In the genomic region with DNA sequence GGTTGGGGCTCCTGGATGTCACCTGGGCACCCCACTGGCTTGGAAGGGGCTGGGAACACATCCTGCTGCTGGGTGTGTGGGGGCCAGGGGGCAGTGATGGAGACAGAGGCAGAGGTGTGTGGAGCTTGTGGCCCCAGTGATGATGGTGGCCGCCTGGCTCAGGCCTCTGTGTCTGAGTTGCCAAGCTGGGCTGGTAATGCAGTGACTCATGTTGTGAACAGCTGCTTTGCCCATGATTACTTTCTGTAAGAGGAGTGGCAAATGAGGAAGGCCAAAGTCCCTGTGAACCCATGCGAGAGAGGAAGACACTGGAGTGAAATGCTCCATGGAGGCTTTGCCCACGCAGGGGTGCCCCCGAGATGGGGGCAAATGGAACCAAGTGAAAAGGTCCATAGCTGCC, we compare ENCODE assay signal across 13 cellular contexts.
A peak's percentile ranks its signal among the peaks of the same experiment; 100 is the strongest.
DNase-seq lines count a peak whose midpoint lies in the region; ATAC-seq, FAIRE-seq and TF ChIP-seq lines count a peak whose summit lies in the region.
"Had no signal": no experiment of that assay in that cellular context is flagged by ENCODE, and none has a peak within 500 bp of the region (broad histone marks: within the 10 kb centered on the region; RNA-seq: fewer than 3 reads in every experiment).

No MANE protein-coding gene starts in this region.

- ATAC-seq in T-cell (replicated peaks in 1 of 4): no peak
- ATAC-seq in GM23338: no peak

- H3K4me1 Mint-ChIP-seq in T-cell (no peaks in the 10 kb centered on the region), GM23338 (peaks cover 26% of the 10 kb centered on the region)

- peaks cover 9 to 23% of the 10 kb centered on the region in 2 donors for H3K27me3 Mint-ChIP-seq in T-cell
- peaks cover 1% of the 10 kb centered on the region for H3K27me3 Mint-ChIP-seq in GM23338 (ENCODE audit: insufficient read depth, low read depth, poor library complexity)

- H3K9me2 ChIP-seq in GM23338 (ENCODE audit: insufficient read depth): 0 out of 2 replicates have a peak, but pooled peaks cover 6% of the 10 kb centered on the region

- TF ChIP-seq CTCF in fibroblast of villous mesenchyme (IDR thresholded peaks at IDR 0.05; ENCODE audit: insufficient read depth, low read depth, low read length) (no peak), transverse colon (IDR thresholded peaks at IDR 0.05) (no peak), GM23338 (conservative IDR thresholded peaks at IDR 0.05; ENCODE audit: low read depth in 2 of 2) (no peak)

- 31 to 55% methylated on average over 2 to 4 of the region's 4 CpGs for WGBS in transverse colon (ENCODE audit: low coverage in 1 of 2), 2 donors

- H3K36me3 ChIP-seq in transverse colon (no peaks in the 10 kb centered on the region), GM23338 (ENCODE audit: insufficient read depth) (no peaks in the 10 kb centered on the region)
- H3K36me3 ChIP-seq: cardiac muscle cell, thoracic aorta had no signal

- no peak for FAIRE-seq in frontal cortex (lab: Jason Lieb, UNC)

- H3K27ac ChIP-seq in transverse colon: peak overlapping the region; percentile 34 to 59 (median 46)
- no peak overlapping the region for H3K27ac ChIP-seq in GM23338 (ENCODE audit: low read depth)
- H3K27ac ChIP-seq: cardiac muscle cell, thoracic aorta had no signal

- no peak overlapping the region for H3K4me3 Mint-ChIP-seq in T-cell
- no peak overlapping the region for H3K4me3 Mint-ChIP-seq in GM23338

- no peaks in the 10 kb centered on the region for H3K79me2 ChIP-seq in GM23338 (replicated peaks; ENCODE audit: insufficient read depth)

- peak; percentile 24 for DNase-seq in NCI-H2107 treated with DMSO at 0.1 percent for 48 hours (lab: John Stamatoyannopoulos, UW; ENCODE audit: unreplicated experiment)
- no peak for DNase-seq in NCI-H2107 (lab: John Stamatoyannopoulos, UW)
- peak; percentile 15 for DNase-seq in RKO (ENCODE audit: low spot score)
- DNase-seq in fibroblast of villous mesenchyme (ENCODE audit: low read depth): peak; percentile 26
- DNase-seq in transverse colon: peak; percentile 76
- no peak for DNase-seq in T-cell
- DNase-seq in frontal cortex (ENCODE audit: low spot score in 2 of 2): no peak
- DNase-seq in GM23338 (ENCODE audit: low spot score): no peak
- DNase-seq: 8988T, islet precursor cell had no signal

- no peaks in the 10 kb centered on the region for H3F3A ChIP-seq in GM23338 (replicated peaks; ENCODE audit: low read depth)

- H3K27ac Mint-ChIP-seq in T-cell (no peak overlapping the region), GM23338 (no peak overlapping the region)

- H3K4me1 ChIP-seq in transverse colon (peaks cover 0 to 25% (median 17%) of the 10 kb centered on the region in 4 donors), GM23338 (ENCODE audit: insufficient read depth) (peaks cover 6% of the 10 kb centered on the region)

- H3K27me3 ChIP-seq in transverse colon (no peaks in the 10 kb centered on the region), GM23338 (ENCODE audit: insufficient read depth) (no peaks in the 10 kb centered on the region)
- H3K27me3 ChIP-seq: cardiac muscle cell had no signal

- no peak overlapping the region for H3K4me2 ChIP-seq in GM23338

- H3K4me3 ChIP-seq in fibroblast of villous mesenchyme (ENCODE audit: low read depth, low read length) (no peak overlapping the region), transverse colon (no peak overlapping the region), GM23338 (no peak overlapping the region)
- H3K4me3 ChIP-seq: cardiac muscle cell, skin epidermis, thoracic aorta had no signal

- H3K9me3 Mint-ChIP-seq in T-cell (no peaks in the 10 kb centered on the region), GM23338 (no peaks in the 10 kb centered on the region; the same call in 2 of the 3 replicates)

- no peaks in the 10 kb centered on the region; the same call in 1 of the 2 replicates for H4K20me1 ChIP-seq in GM23338 (replicated peaks; ENCODE audit: insufficient read depth)

- CTCF ChIA-PET in T-cell (lab: Charles Lee): no interaction called here

- no peak for TF ChIP-seq EP300 in transverse colon (IDR thresholded peaks at IDR 0.05; ENCODE audit: low read depth)

- no peaks in the 10 kb centered on the region for H3K9me3 ChIP-seq in transverse colon
- H3K9me3 ChIP-seq: thoracic aorta had no signal

- no peak overlapping the region for H2AFZ ChIP-seq in GM23338

- intact Hi-C loops in transverse colon (cut with DNase I; ENCODE audit: low total_unique reads): no loop called here

- in situ Hi-C loops in transverse colon (cut with MboI; ENCODE audit: low pct_ligation_motif_present in 1 of 4, low pct_unique_long_range_greater_than_20kb in 1 of 4, low sequenced_read_pairs in 3 of 4): no loop called here

- no peak for TF ChIP-seq POLR2A in transverse colon (IDR thresholded peaks at IDR 0.05)

- H3K36me3 Mint-ChIP-seq in T-cell: no peaks in the 10 kb centered on the region
- no peaks in the 10 kb centered on the region for H3K36me3 Mint-ChIP-seq in GM23338 (ENCODE audit: low read depth)

- POLR2A ChIA-PET in T-cell (lab: Charles Lee): no interaction called here

TF ChIP-seq in GM23338, 12 proteins besides CTCF, POLR2A, EP300 and RAD21 (continues in another document):
- TF ChIP-seq NANOG (IDR thresholded peaks at IDR 0.05; ENCODE audit: borderline replicate concordance): no peak
- TF ChIP-seq REST (IDR thresholded peaks at IDR 0.05; ENCODE audit: unreplicated experiment): no peak
- TF ChIP-seq, protein P1, sequence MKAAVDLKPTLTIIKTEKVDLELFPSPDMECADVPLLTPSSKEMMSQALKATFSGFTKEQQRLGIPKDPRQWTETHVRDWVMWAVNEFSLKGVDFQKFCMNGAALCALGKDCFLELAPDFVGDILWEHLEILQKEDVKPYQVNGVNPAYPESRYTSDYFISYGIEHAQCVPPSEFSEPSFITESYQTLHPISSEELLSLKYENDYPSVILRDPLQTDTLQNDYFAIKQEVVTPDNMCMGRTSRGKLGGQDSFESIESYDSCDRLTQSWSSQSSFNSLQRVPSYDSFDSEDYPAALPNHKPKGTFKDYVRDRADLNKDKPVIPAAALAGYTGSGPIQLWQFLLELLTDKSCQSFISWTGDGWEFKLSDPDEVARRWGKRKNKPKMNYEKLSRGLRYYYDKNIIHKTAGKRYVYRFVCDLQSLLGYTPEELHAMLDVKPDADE (IDR thresholded peaks at IDR 0.05): no peak
- no peak for TF ChIP-seq CREB1 (CRISPR knock-in tag; IDR thresholded peaks at IDR 0.05; ENCODE audit: low read depth)
- TF ChIP-seq JUNB (IDR thresholded peaks at IDR 0.05; ENCODE audit: unreplicated experiment): no peak
- no peak for TF ChIP-seq POLR2AphosphoS5 (IDR thresholded peaks at IDR 0.05; ENCODE audit: low read depth)
- no peak for TF ChIP-seq ZNF114 (CRISPR knock-in tag; IDR thresholded peaks at IDR 0.05)
- TF ChIP-seq STAT1 (IDR thresholded peaks at IDR 0.05; ENCODE audit: unreplicated experiment): no peak
- TF ChIP-seq EZH2phosphoT487 (IDR thresholded peaks at IDR 0.05; ENCODE audit: unreplicated experiment): no peak
- TF ChIP-seq ZNF331 (CRISPR knock-in tag; IDR thresholded peaks at IDR 0.05; ENCODE audit: low read depth): no peak
- no peak for TF ChIP-seq EZH2 (IDR thresholded peaks at IDR 0.05; ENCODE audit: low read depth, unreplicated experiment)

Comparison
In these comparisons a context has a peak if more than half of its experiments do, and no peak if none do; other contexts are left out.
1. DNase-seq: peak in NCI-H2107 treated with DMSO at 0.1 percent for 48 hours (single experiment), RKO (single experiment), fibroblast of villous mesenchyme (single experiment) and transverse colon (single experiment); none in NCI-H2107 (single experiment), T-cell (0 of 34), frontal cortex (0 of 2) and GM23338 (single experiment).